ENCODE assay signal across 2 cellular contexts in genomic region chr6:132399376-132400074, GRCh38.
TF ChIP-seq lines count a peak whose summit lies in the region.

No MANE protein-coding gene starts in this region.

TF ChIP-seq in HEK293T, 16 proteins besides CTCF, POLR2A, EP300 and RAD21 (continued from another document):
- TF ChIP-seq FOXA1 (IDR thresholded peaks at IDR 0.05) (no peak), BHLHE40 (IDR thresholded peaks at IDR 0.05; ENCODE audit: borderline replicate concordance) (no peak), PKNOX1 (IDR thresholded peaks at IDR 0.05) (peak; percentile 28; the same call in 1 of the 2 replicates), ELF4 (IDR thresholded peaks at IDR 0.05) (no peak), FOXM1 (IDR thresholded peaks at IDR 0.05; ENCODE audit: borderline replicate concordance) (no peak), ZNF384 (IDR thresholded peaks at IDR 0.05) (no peak), HDGF (IDR thresholded peaks at IDR 0.05; ENCODE audit: borderline replicate concordance) (no peak), TARDBP (IDR thresholded peaks at IDR 0.05) (no peak), LEF1 (IDR thresholded peaks at IDR 0.05; ENCODE audit: borderline replicate concordance) (no peak), SP1 (IDR thresholded peaks at IDR 0.05) (no peak), SUZ12 (IDR thresholded peaks at IDR 0.05) (no peak), FOXK2 (IDR thresholded peaks at IDR 0.05) (no peak), NFRKB (IDR thresholded peaks at IDR 0.05) (no peak)
TF ChIP-seq in HEK293T: peak in this region for 2.

TF ChIP-seq in GM12878, 131 proteins besides CTCF, POLR2A, EP300 and RAD21 (continued from another document):
- peak; percentile 67 for TF ChIP-seq RUNX3 (IDR thresholded peaks at IDR 0.05; ENCODE audit: low read length)
